9 cellular contexts compared by ENCODE assay signal in the genomic region with DNA sequence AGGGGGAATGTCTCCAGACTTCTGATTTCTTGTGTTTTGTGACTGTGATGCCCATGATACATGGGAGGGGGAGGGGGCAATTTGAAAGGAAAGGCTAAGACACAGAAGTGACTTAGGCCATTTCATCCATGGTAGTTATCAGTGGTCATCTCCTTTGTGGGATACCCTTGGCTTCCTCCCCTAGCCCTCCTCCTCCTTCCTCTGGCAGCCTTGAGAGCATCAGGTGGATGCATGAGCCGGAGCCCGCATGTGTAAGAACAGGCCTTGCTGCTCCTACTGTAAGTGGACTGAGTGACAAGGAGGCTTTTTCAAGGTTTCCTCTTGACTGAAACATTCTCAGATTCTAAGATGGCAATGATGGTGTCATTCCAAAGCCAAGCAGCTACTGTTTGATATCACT. TPM values are rescaled to one million over a fixed set of nuclear protein-coding genes. Genes with fewer than 3 reads are reported as not detected.
DNase-seq lines count a peak whose midpoint lies in the region; ATAC-seq, FAIRE-seq and TF ChIP-seq lines count a peak whose summit lies in the region.
"Had no signal": no experiment of that assay in that cellular context is flagged by ENCODE, and none has a peak within 500 bp of the region (broad histone marks: within the 10 kb centered on the region; RNA-seq: fewer than 3 reads in every experiment).

No MANE protein-coding gene starts in this region.

- no peak overlapping the region for H2BK5ac ChIP-seq in mesendoderm (ENCODE audit: low read length)

- no peak for FAIRE-seq in pancreas (lab: Jason Lieb, UNC)

- peaks cover 28% of the 10 kb centered on the region for H3K27me3 ChIP-seq in NT2/D1 (ENCODE audit: insufficient read depth, insufficient read length)
- no peaks in the 10 kb centered on the region for H3K27me3 ChIP-seq in ovary
- no peaks in the 10 kb centered on the region for H3K27me3 ChIP-seq in pancreas
- no peaks in the 10 kb centered on the region for H3K27me3 ChIP-seq in mesendoderm (ENCODE audit: insufficient read depth, low read length, poor library complexity)

- no peak overlapping the region for H3K4ac ChIP-seq in mesendoderm (ENCODE audit: low read depth, low read length)

- no peak overlapping the region for H3K56ac ChIP-seq in mesendoderm (ENCODE audit: low read length)

- peak overlapping the region; percentile 74 for H3K9ac ChIP-seq in NT2/D1 (ENCODE audit: insufficient read length, low read depth)
- no peak overlapping the region for H3K9ac ChIP-seq in mesendoderm (ENCODE audit: low read length)

- TF ChIP-seq CTCF in GM12864 (IDR thresholded peaks at IDR 0.05; ENCODE audit: low read depth, low read length, missing control alignments) (no peak), ovary (IDR thresholded peaks at IDR 0.05) (no peak), pancreas (IDR thresholded peaks at IDR 0.05) (no peak)

- H3K9me3 ChIP-seq in NT2/D1 (ENCODE audit: insufficient read depth, low read length) (no peaks in the 10 kb centered on the region), ovary (no peaks in the 10 kb centered on the region), pancreas (no peaks in the 10 kb centered on the region)

- DNase-seq in GM12864 (ENCODE audit: low read depth) (no peak), NT2/D1 (ENCODE audit: low read depth, low spot score) (no peak), ovary (no peak), pancreas (no peak), mesendoderm (no peak)
- DNase-seq: activated CD8-positive, alpha-beta memory T cell treated with anti-CD3 and anti-CD28 coated beads, Interleukin-2, amount 50 U/mL, for 4 hours had no signal

- H3K36me3 Mint-ChIP-seq in dendritic cell treated with granulocyte-macrophage colony-stimulating factor and Interleukin-4, amounts not matched to agents 40 ng/mL and 50 ng/mL, for 4 days (ENCODE audit: low read depth), result peaks cover 41% of the 10 kb centered on the region

- 82 to 98% (median 91%) methylated on average over 2 of the region's 2 CpGs for WGBS in ovary, 3 donors
- 96 to 97% methylated on average over 2 of the region's 2 CpGs for WGBS in pancreas, 2 donors
- no CpG with 5 or more reads among the region's 2 CpGs for WGBS in mesendoderm (ENCODE audit: extremely low coverage, insufficient coverage, low lambda C conversion rate)

- no peaks in the 10 kb centered on the region for H3K9me3 Mint-ChIP-seq in dendritic cell treated with granulocyte-macrophage colony-stimulating factor and Interleukin-4, amounts not matched to agents 40 ng/mL and 50 ng/mL, for 4 days

- H3K27ac Mint-ChIP-seq in dendritic cell treated with granulocyte-macrophage colony-stimulating factor and Interleukin-4, amounts not matched to agents 40 ng/mL and 50 ng/mL, for 4 days, result peak overlapping the region; percentile 95

- no peak overlapping the region for H2BK120ac ChIP-seq in mesendoderm (ENCODE audit: low read depth, low read length)

- TF ChIP-seq EP300 in ovary (IDR thresholded peaks at IDR 0.05), result no peak

- no peaks in the 10 kb centered on the region for H3K4me1 ChIP-seq in NT2/D1 (ENCODE audit: insufficient read depth, insufficient read length)
- peaks cover 5% of the 10 kb centered on the region for H3K4me1 ChIP-seq in ovary (ENCODE audit: insufficient read depth)
- peaks cover 0 to 3% (median 0%) of the 10 kb centered on the region in 3 donors for H3K4me1 ChIP-seq in pancreas
- no peaks in the 10 kb centered on the region for H3K4me1 ChIP-seq in mesendoderm (ENCODE audit: control insufficient read depth, low read depth, low read length)

- H3K27me3 Mint-ChIP-seq in dendritic cell treated with granulocyte-macrophage colony-stimulating factor and Interleukin-4, amounts not matched to agents 40 ng/mL and 50 ng/mL, for 4 days, result no peaks in the 10 kb centered on the region

- H4K5ac ChIP-seq in mesendoderm (ENCODE audit: low read length), result no peak overlapping the region

- peak overlapping the region; percentile 89 for H3K4me3 ChIP-seq in GM12864 (ENCODE audit: low read depth, low read length)
- H3K4me3 ChIP-seq in NT2/D1 (ENCODE audit: insufficient read length, low read depth), result peak overlapping the region; percentile 61
- peak overlapping the region; percentile 69 for H3K4me3 ChIP-seq in ovary
- peak overlapping the region in 2 of 4 donors; percentile 64 to 75 for H3K4me3 ChIP-seq in pancreas
- no peak overlapping the region for H3K4me3 ChIP-seq in mesendoderm (ENCODE audit: low read length)

- H3K79me1 ChIP-seq in mesendoderm (ENCODE audit: low read length), result no peaks in the 10 kb centered on the region

- intact Hi-C loops in dendritic cell treated with granulocyte-macrophage colony-stimulating factor and Interleukin-4, amounts not matched to agents 40 ng/mL and 50 ng/mL, for 4 days (cut with micrococcal nuclease), result no loop called here
- intact Hi-C loops in ovary (cut with DNase I) (no loop called here), pancreas (cut with DNase I) (no loop called here)

- H3K36me3 ChIP-seq in NT2/D1 (ENCODE audit: insufficient read depth, insufficient read length, low read length) (no peaks in the 10 kb centered on the region), ovary (no peaks in the 10 kb centered on the region), pancreas (no peaks in the 10 kb centered on the region), mesendoderm (ENCODE audit: control insufficient read depth, insufficient read depth, low read length) (no peaks in the 10 kb centered on the region)

- H3K18ac ChIP-seq in mesendoderm (ENCODE audit: low read length), result no peak overlapping the region

- no peak for ATAC-seq in HG02852 (IDR thresholded peaks at IDR 0.05; ENCODE audit: unreplicated experiment)
- ATAC-seq in GM19023 (IDR thresholded peaks at IDR 0.05; ENCODE audit: unreplicated experiment), result no peak
- ATAC-seq in pancreas, result no peak

- no peak overlapping the region for H4K8ac ChIP-seq in mesendoderm (ENCODE audit: low read depth, low read length)

- no peaks in the 10 kb centered on the region for H3K79me2 ChIP-seq in mesendoderm (ENCODE audit: control insufficient read depth, insufficient read depth, low read length)

- peak overlapping the region; percentile 95 for H3K4me3 Mint-ChIP-seq in dendritic cell treated with granulocyte-macrophage colony-stimulating factor and Interleukin-4, amounts not matched to agents 40 ng/mL and 50 ng/mL, for 4 days

- no peak overlapping the region for H3K4me2 ChIP-seq in mesendoderm (ENCODE audit: low read length)

- no peak for TF ChIP-seq POLR2A in ovary (IDR thresholded peaks at IDR 0.05)

- H3K23ac ChIP-seq in mesendoderm (ENCODE audit: low read length), result no peak overlapping the region

- H3K27ac ChIP-seq in ovary, result peak overlapping the region; percentile 49 to 57
- no peak overlapping the region for H3K27ac ChIP-seq in pancreas
- no peak overlapping the region for H3K27ac ChIP-seq in mesendoderm (ENCODE audit: low read depth, low read length)

- H2AK5ac ChIP-seq in mesendoderm (ENCODE audit: low read length), result no peak overlapping the region

- peaks cover 46% of the 10 kb centered on the region for H3K4me1 Mint-ChIP-seq in dendritic cell treated with granulocyte-macrophage colony-stimulating factor and Interleukin-4, amounts not matched to agents 40 ng/mL and 50 ng/mL, for 4 days (ENCODE audit: low read depth)

- H2BK15ac ChIP-seq in mesendoderm (replicated peaks; ENCODE audit: low read depth), result no peak overlapping the region

RNA-seq across cellular contexts. Expression of a gene that starts 0.9 kb away (rescaled TPM):
- total RNA-seq in ovary (10 to 100 TPM in 6 of 7 donors, 1 to 10 TPM in 1; 3.4 to 29.0 (median 22.2) TPM), pancreas (1 to 10 TPM in 4 of 6 donors, under 1 TPM in 2; 0.83 to 5.1 (median 1.3) TPM)
- polyA plus RNA-seq in ovary (10 to 100 TPM in 1 of 2 donors, 1 to 10 TPM in 1; 7.3 to 29.4 TPM), pancreas (1 to 10 TPM in 1 of 2 donors, under 1 TPM in 1; 0.72 to 2.5 TPM)
- polyA plus RNA-seq in mesendoderm (2013, experiment 1 of 2), result 5.4 TPM
- polyA plus RNA-seq in mesendoderm (2013, experiment 2 of 2), result 5.3 TPM

Comparison
In these comparisons a context has a peak if more than half of its experiments do, and no peak if none do; other contexts are left out.
1. H3K27ac ChIP-seq: peak in ovary (2 of 2); none in pancreas (0 of 4) and mesendoderm (single experiment).